ENCODE assay signal across 8 cellular contexts in the genomic region with DNA sequence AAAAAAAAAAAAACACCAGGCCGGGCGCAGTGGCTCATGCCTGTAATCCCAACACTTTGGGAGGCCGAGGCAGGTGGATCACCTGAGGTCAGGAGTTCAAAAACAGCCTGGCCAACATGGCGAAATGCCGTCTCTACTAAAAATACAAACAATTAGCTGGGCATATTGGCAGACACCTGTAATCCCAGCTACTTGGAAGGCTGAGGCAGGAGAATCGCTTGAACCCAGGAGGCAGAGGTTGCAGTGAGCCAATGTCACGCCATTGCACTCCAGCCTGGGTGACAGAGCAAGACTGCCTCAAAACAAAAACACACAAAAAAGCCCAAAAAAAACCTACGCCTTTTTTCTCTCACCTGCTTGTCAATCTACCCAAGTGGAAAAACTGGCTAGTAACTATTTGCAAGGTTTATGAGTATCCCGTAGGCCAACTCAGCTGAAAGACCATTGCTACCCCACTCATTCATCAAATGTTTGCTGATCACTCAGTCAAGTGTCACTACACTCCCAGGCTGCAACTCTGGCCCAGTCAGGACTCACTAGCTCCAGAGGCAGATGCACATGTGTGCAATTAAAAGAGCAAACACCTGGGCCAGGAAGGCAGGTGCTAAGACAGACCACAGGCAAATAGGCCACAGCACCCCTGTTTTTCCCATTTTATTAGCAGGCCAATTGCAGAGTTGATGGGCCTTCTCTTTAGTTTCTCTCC.
DNase-seq lines count a peak whose midpoint lies in the region; ATAC-seq and TF ChIP-seq lines count a peak whose summit lies in the region.

No MANE protein-coding gene starts in this region.

- H3K4me3 Mint-ChIP-seq in stimulated activated memory B cell treated with anti-CD40 and anti-IgM and Interleukin-4, amounts not matched to agents 10 μg/mL and 1 μg/mL and 100 μg/mL, for 72 hours = peak overlapping the region; percentile 43

- H3K27ac Mint-ChIP-seq in stimulated activated memory B cell treated with anti-CD40 and anti-IgM and Interleukin-4, amounts not matched to agents 10 μg/mL and 1 μg/mL and 100 μg/mL, for 72 hours = peak overlapping the region; percentile 81

- DNase-seq in NCI-H1417 (lab: John Stamatoyannopoulos, UW) (peak; percentile 10 to 88 (median 82)), NCI-H1417 treated with DMSO at 0.1 percent for 48 hours (lab: John Stamatoyannopoulos, UW) (no peak), RWPE2 (ENCODE audit: low spot score) (no peak), fibroblast of pulmonary artery (ENCODE audit: low read depth) (no peak), NOMO-1 treated with DMSO at 0.1 percent for 48 hours (lab: John Stamatoyannopoulos, UW; ENCODE audit: unreplicated experiment) (no peak), HK-2 (ENCODE audit: unreplicated experiment) (no peak)
- no peak for DNase-seq in effector CD4-positive, alpha-beta T cell

- peaks cover 31% of the 10 kb centered on the region for H3K36me3 ChIP-seq in RWPE2 (ENCODE audit: low read depth)

- H3K4me3 ChIP-seq in RWPE2 (ENCODE audit: severe bottlenecking) = peak overlapping the region; percentile 70
- peak overlapping the region; percentile 85 for H3K4me3 ChIP-seq in fibroblast of pulmonary artery (replicated peaks; ENCODE audit: low read depth, low read length)

- no peak for ATAC-seq in RWPE2 (ENCODE audit: low read depth)
- no peak for ATAC-seq in stimulated activated memory B cell treated with anti-CD40 and anti-IgM and Interleukin-4, amounts not matched to agents 10 μg/mL and 1 μg/mL and 100 μg/mL, for 72 hours

- TF ChIP-seq CTCF in RWPE2 (IDR thresholded peaks at IDR 0.05; ENCODE audit: poor library complexity, severe bottlenecking) = no peak
- no peak for TF ChIP-seq CTCF in fibroblast of pulmonary artery (IDR thresholded peaks at IDR 0.05; ENCODE audit: low read length, missing control alignments)

- no peaks in the 10 kb centered on the region for H3K9me3 Mint-ChIP-seq in stimulated activated memory B cell treated with anti-CD40 and anti-IgM and Interleukin-4, amounts not matched to agents 10 μg/mL and 1 μg/mL and 100 μg/mL, for 72 hours

- no peaks in the 10 kb centered on the region for H3K27me3 Mint-ChIP-seq in stimulated activated memory B cell treated with anti-CD40 and anti-IgM and Interleukin-4, amounts not matched to agents 10 μg/mL and 1 μg/mL and 100 μg/mL, for 72 hours

- H3K4me1 ChIP-seq in RWPE2 (ENCODE audit: insufficient read depth, poor library complexity, severe bottlenecking) = peaks cover 37% of the 10 kb centered on the region

- peaks cover 3% of the 10 kb centered on the region for H3K36me3 Mint-ChIP-seq in stimulated activated memory B cell treated with anti-CD40 and anti-IgM and Interleukin-4, amounts not matched to agents 10 μg/mL and 1 μg/mL and 100 μg/mL, for 72 hours

- H3K27ac ChIP-seq in RWPE2 (ENCODE audit: poor library complexity, severe bottlenecking) = peak overlapping the region; percentile 89

- no peaks in the 10 kb centered on the region for H3K27me3 ChIP-seq in RWPE2 (ENCODE audit: insufficient read depth, poor library complexity, severe bottlenecking)

- peaks cover 40% of the 10 kb centered on the region for H3K4me1 Mint-ChIP-seq in stimulated activated memory B cell treated with anti-CD40 and anti-IgM and Interleukin-4, amounts not matched to agents 10 μg/mL and 1 μg/mL and 100 μg/mL, for 72 hours

- H3K9me3 ChIP-seq in RWPE2 (ENCODE audit: severe bottlenecking) = no peaks in the 10 kb centered on the region

Comparison
In these comparisons a context has a peak if more than half of its experiments do, and no peak if none do; other contexts are left out.
1. DNase-seq: peak in NCI-H1417 (3 of 3); none in NCI-H1417 treated with DMSO at 0.1 percent for 48 hours (single experiment), RWPE2 (single experiment), fibroblast of pulmonary artery (single experiment), NOMO-1 treated with DMSO at 0.1 percent for 48 hours (single experiment), HK-2 (single experiment) and effector CD4-positive, alpha-beta T cell (single experiment).